ENCODE assay signal across 23 cellular contexts in genomic region chrX:132610536-132610935, GRCh38.
DNase-seq lines count a peak whose midpoint lies in the region; ATAC-seq, FAIRE-seq and TF ChIP-seq lines count a peak whose summit lies in the region.
"Had no signal": no experiment of that assay in that cellular context is flagged by ENCODE, and none has a peak within 500 bp of the region (broad histone marks: within the 10 kb centered on the region; RNA-seq: fewer than 3 reads in every experiment).

No MANE protein-coding gene starts in this region.

- DNase-seq in Caco-2: no peak
- DNase-seq in astrocyte (ENCODE audit: low read depth): no peak
- DNase-seq in memory B cell (ENCODE audit: low spot score in 2 of 2): no peak
- no peak for DNase-seq in activated naive CD4-positive, alpha-beta T cell (lab: John Stamatoyannopoulos, UW)
- DNase-seq: AML-193; CD4-positive, alpha-beta T cell; CD8-positive, alpha-beta T cell; DMS153; DMS53; DMS79; DND-41; EL; GDM1 had no signal

- H3K9me3 ChIP-seq in Caco-2 (no peaks in the 10 kb centered on the region), astrocyte (ENCODE audit: insufficient read depth, low read depth, low read length) (no peaks in the 10 kb centered on the region)
- H3K9me3 ChIP-seq: A549 had no signal

- H3K4me3 ChIP-seq in Caco-2 (ENCODE audit: low read depth, low read length) (no peak overlapping the region), astrocyte (ENCODE audit: insufficient read depth, low read depth, low read length) (no peak overlapping the region)
- H3K4me3 ChIP-seq: A549; BLaER1 treated with 17β-estradiol and CSF1 and Interleukin-3, amounts not matched to agents 10 nM and 100 nM; GM12878 had no signal

- ATAC-seq in memory B cell (ENCODE audit: low read depth) (no peak), HG03521 (IDR thresholded peaks at IDR 0.05; ENCODE audit: unreplicated experiment) (no peak), HG02588 (IDR thresholded peaks at IDR 0.05; ENCODE audit: unreplicated experiment) (no peak)
- ATAC-seq: A549; CD8-positive, alpha-beta T cell; GM12878 had no signal

- H3K4me2 ChIP-seq in astrocyte (ENCODE audit: low read length): no peak overlapping the region
- H3K4me2 ChIP-seq: A549; BLaER1 treated with 17β-estradiol and CSF1 and Interleukin-3, amounts not matched to agents 10 nM and 100 nM had no signal

- H3K9me3 Mint-ChIP-seq in Caco-2 (ENCODE audit: unreplicated experiment) (no peaks in the 10 kb centered on the region), astrocyte (ENCODE audit: unreplicated experiment) (no peaks in the 10 kb centered on the region), memory B cell (no peaks in the 10 kb centered on the region)
- H3K9me3 Mint-ChIP-seq: CD4-positive, alpha-beta T cell; CD8-positive, alpha-beta T cell had no signal

- POLR2A ChIA-PET in Caco-2 (lab: Charles Lee): no interaction called here

- H3K27me3 Mint-ChIP-seq in Caco-2 (ENCODE audit: insufficient read depth, unreplicated experiment) (no peaks in the 10 kb centered on the region), astrocyte (ENCODE audit: low read depth, unreplicated experiment) (no peaks in the 10 kb centered on the region), memory B cell (no peaks in the 10 kb centered on the region)
- H3K27me3 Mint-ChIP-seq: B cell; CD4-positive, alpha-beta T cell had no signal

- H4K20me1 ChIP-seq in astrocyte (ENCODE audit: insufficient read depth, low read length): no peaks in the 10 kb centered on the region
- H4K20me1 ChIP-seq: BLaER1 treated with 17β-estradiol and CSF1 and Interleukin-3, amounts not matched to agents 10 nM and 100 nM had no signal

- H3K27ac Mint-ChIP-seq in Caco-2 (ENCODE audit: unreplicated experiment) (peak overlapping the region; percentile 51), astrocyte (ENCODE audit: unreplicated experiment) (no peak overlapping the region), memory B cell (peak overlapping the region; percentile 29)
- H3K27ac Mint-ChIP-seq: B cell; CD4-positive, alpha-beta T cell; CD8-positive, alpha-beta T cell had no signal

- no peak overlapping the region for H2AFZ ChIP-seq in astrocyte (ENCODE audit: low read depth, low read length)

- CTCF ChIA-PET in Caco-2 (lab: Charles Lee): no interaction called here

- BruUV-seq in Caco-2 (replicated peaks; lab: Mats Ljungman, UMichigan): no TSS peak

- H3K36me3 Mint-ChIP-seq in Caco-2 (ENCODE audit: insufficient read depth, unreplicated experiment) (no peaks in the 10 kb centered on the region), astrocyte (ENCODE audit: low read depth, unreplicated experiment) (no peaks in the 10 kb centered on the region), memory B cell (no peaks in the 10 kb centered on the region)
- H3K36me3 Mint-ChIP-seq: CD8-positive, alpha-beta T cell had no signal

- H3K4me1 ChIP-seq in Caco-2: peaks cover 38% of the 10 kb centered on the region
- no peaks in the 10 kb centered on the region for H3K4me1 ChIP-seq in astrocyte (ENCODE audit: insufficient read depth, low read length)
- H3K4me1 ChIP-seq: A549; BLaER1 treated with 17β-estradiol and CSF1 and Interleukin-3, amounts not matched to agents 10 nM and 100 nM had no signal

- H3K36me3 ChIP-seq in Caco-2 (ENCODE audit: control insufficient read depth, insufficient read depth, low read length) (no peaks in the 10 kb centered on the region), astrocyte (ENCODE audit: insufficient read depth, low read length) (no peaks in the 10 kb centered on the region)
- H3K36me3 ChIP-seq: BLaER1 treated with 17β-estradiol and CSF1 and Interleukin-3, amounts not matched to agents 10 nM and 100 nM had no signal

- peak; percentile 34 for FAIRE-seq in astrocyte (lab: Jason Lieb, UNC)
- FAIRE-seq: GM12878, GM12892, GM18507 had no signal

- H3K27me3 ChIP-seq in Caco-2 (replicated peaks; ENCODE audit: control insufficient read depth, insufficient read depth, low read length): no peaks in the 10 kb centered on the region
- no peaks in the 10 kb centered on the region for H3K27me3 ChIP-seq in astrocyte (ENCODE audit: insufficient read depth, low read length)

- no peak overlapping the region for H3K27ac ChIP-seq in astrocyte (ENCODE audit: low read depth, low read length)
- H3K27ac ChIP-seq: 22Rv1; A549; BLaER1 treated with 17β-estradiol and CSF1 and Interleukin-3, amounts not matched to agents 10 nM and 100 nM; C4-2B had no signal

- no peak overlapping the region for H3K4me3 Mint-ChIP-seq in Caco-2 (ENCODE audit: unreplicated experiment)
- no peak overlapping the region for H3K4me3 Mint-ChIP-seq in astrocyte (ENCODE audit: unreplicated experiment)
- no peak overlapping the region for H3K4me3 Mint-ChIP-seq in memory B cell
- H3K4me3 Mint-ChIP-seq: B cell; CD4-positive, alpha-beta T cell; CD8-positive, alpha-beta T cell had no signal

- H3K4me1 Mint-ChIP-seq in Caco-2 (ENCODE audit: low read depth, unreplicated experiment) (peaks cover 23% of the 10 kb centered on the region), astrocyte (ENCODE audit: low read depth, unreplicated experiment) (no peaks in the 10 kb centered on the region), memory B cell (peaks cover 3% of the 10 kb centered on the region)
- H3K4me1 Mint-ChIP-seq: B cell had no signal

- no peak for TF ChIP-seq CTCF in Caco-2 (IDR thresholded peaks at IDR 0.05; ENCODE audit: insufficient read depth in 1 of 2, low read depth in 1 of 2, low read length in 1 of 2, severe bottlenecking in 1 of 2, unreplicated experiment in 1 of 2)
- TF ChIP-seq CTCF in astrocyte (IDR thresholded peaks at IDR 0.05; ENCODE audit: insufficient read depth, low read depth, low read length): no peak

- H3K79me2 ChIP-seq in astrocyte (ENCODE audit: insufficient read depth, low read length): no peaks in the 10 kb centered on the region

- H3K9ac ChIP-seq in astrocyte (ENCODE audit: low read length): no peak overlapping the region
- H3K9ac ChIP-seq: BLaER1 treated with 17β-estradiol and CSF1 and Interleukin-3, amounts not matched to agents 10 nM and 100 nM had no signal

- intact Hi-C loops in Caco-2 (cut with micrococcal nuclease; ENCODE audit: unreplicated experiment): loop anchor here (5.0 kb wide), 3 partner anchors 198 to 518 kb away; no protein-coding TSS in a partner anchor
